ENCODE assay signal across 9 cellular contexts in the genomic region with DNA sequence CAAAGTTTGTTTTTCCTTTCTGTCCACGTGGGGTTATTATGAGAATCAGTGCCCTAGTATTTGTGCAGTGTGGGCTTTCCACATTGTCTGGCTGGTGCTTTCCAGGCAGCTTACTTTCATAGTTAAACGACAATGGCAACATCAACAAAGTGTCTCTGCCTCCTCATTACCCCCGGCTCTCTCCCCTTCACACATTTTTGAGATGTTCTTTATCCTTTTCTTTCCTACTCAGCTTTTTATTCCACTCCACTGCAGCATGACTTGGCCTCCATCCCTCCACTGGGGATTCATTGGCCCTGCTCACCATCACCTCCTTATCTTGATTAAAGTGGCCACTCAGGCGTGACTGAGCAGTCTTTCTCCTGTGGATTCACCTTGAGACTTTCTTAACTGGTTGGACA. TPM values are rescaled to one million over a fixed set of nuclear protein-coding genes. Genes with fewer than 3 reads are reported as not detected.
DNase-seq lines count a peak whose midpoint lies in the region; ATAC-seq, FAIRE-seq and TF ChIP-seq lines count a peak whose summit lies in the region.
"Had no signal": no experiment of that assay in that cellular context is flagged by ENCODE, and none has a peak within 500 bp of the region (broad histone marks: within the 10 kb centered on the region; RNA-seq: fewer than 3 reads in every experiment).

No MANE protein-coding gene starts in this region.

- H2AFZ ChIP-seq in GM12878 (ENCODE audit: control insufficient read depth, low read depth, low read length) = no peak overlapping the region

- H3K4me1 ChIP-seq in GM12878 (ENCODE audit: control insufficient read depth, insufficient read depth, low read length) (peaks cover 33% of the 10 kb centered on the region), subcutaneous abdominal adipose tissue (ENCODE audit: control insufficient read depth in 5 of 5, insufficient read depth in 5 of 5, low read length in 5 of 5) (peaks cover 6 to 63% (median 45%) of the 10 kb centered on the region in 5 donors)

- POLR2A ChIA-PET in GM12878 (lab: Charles Lee) = no interaction called here

- H3K4me3 ChIP-seq in GM12878 (no peak overlapping the region), subcutaneous abdominal adipose tissue (ENCODE audit: low read depth in 1 of 5, low read length in 5 of 5) (peak overlapping the region in 3 of 5 donors; percentile 17 to 40 (median 17))
- H3K4me3 ChIP-seq: HAP-1 had no signal

- CTCF ChIA-PET in GM12878 (lab: Yijun Ruan, JAX) = interaction anchor here (3.0 kb wide), 1 partner anchor 17 kb away, joined by 8 read pairs; no protein-coding TSS in a partner anchor

- H3K4me2 ChIP-seq in GM12878 (ENCODE audit: control insufficient read depth, insufficient read depth) = peak overlapping the region; percentile 31

- intact Hi-C loops in GM12878 (cut with micrococcal nuclease; ENCODE audit: unreplicated experiment) = no loop called here

- H3K9ac ChIP-seq in GM12878 (ENCODE audit: control insufficient read depth, insufficient read depth, low read length) = peak overlapping the region; percentile 0; the same call in 1 of the 2 replicates
- peak overlapping the region in 4 of 5 donors; percentile 6 to 21 (median 17) for H3K9ac ChIP-seq in subcutaneous abdominal adipose tissue (ENCODE audit: low read length in 5 of 5)

- ATAC-seq in GM12878 (peak; percentile 67), GM21381 (IDR thresholded peaks at IDR 0.05; ENCODE audit: unreplicated experiment) (no peak)

- H3K27me3 ChIP-seq in GM12878 (replicated peaks in 1 of 2; ENCODE audit: control insufficient read depth in 2 of 2, insufficient read depth in 2 of 2, low read length in 1 of 2) (no peaks in the 10 kb centered on the region), subcutaneous abdominal adipose tissue (ENCODE audit: control insufficient read depth in 5 of 5, insufficient read depth in 4 of 5, low read length in 5 of 5) (no peaks in the 10 kb centered on the region)

- TF ChIP-seq CTCF in GM12878 (IDR thresholded peaks at IDR 0.05 in 2 of 3, conservative IDR thresholded peaks at IDR 0.05 in 1 of 3; ENCODE audit: control insufficient read depth in 2 of 3, extremely low read depth in 1 of 3, insufficient read depth in 1 of 3, low read depth in 3 of 3, low read length in 3 of 3) = no peak

- SMC1A ChIA-PET in GM12878 (lab: Charles Lee; ENCODE audit: uncharacterized antibody, unreplicated experiment) = interaction anchor here (0.9 to 1.3 kb wide), 3 partner anchors 9 to 15 kb away, joined by 3 read pairs; no protein-coding TSS in a partner anchor

- no peaks in the 10 kb centered on the region for H4K20me1 ChIP-seq in GM12878 (ENCODE audit: control insufficient read depth, insufficient read depth)

- TF ChIP-seq EP300 in GM12878 (IDR thresholded peaks at IDR 0.05; ENCODE audit: borderline replicate concordance in 1 of 2, control insufficient read depth in 1 of 2, low read depth in 2 of 2, low read length in 2 of 2) = no peak

- H3K79me2 ChIP-seq in GM12878 (ENCODE audit: control insufficient read depth, insufficient read depth, low read length) = peaks cover 39% of the 10 kb centered on the region

- FAIRE-seq in H54 (lab: Jason Lieb, UNC) (peak; percentile 6), GM12878 (lab: Jason Lieb, UNC) (no peak)

- RAD21 ChIA-PET in GM12878 (lab: Charles Lee; ENCODE audit: unreplicated experiment) = no interaction called here

- in situ Hi-C loops in GM12878 (cut with MboI) = no loop called here

- TF ChIP-seq POLR2A in H54 (IDR thresholded peaks at IDR 0.05; ENCODE audit: low read depth, low read length) (no peak), GM12878 (IDR thresholded peaks at IDR 0.05; ENCODE audit: low read depth, low read length) (no peak)

- DNase-seq in H54 (ENCODE audit: insufficient read length, low spot score) (no peak), GM12878 (ENCODE audit: low read depth, low spot score) (no peak), kidney tubule cell (ENCODE audit: low spot score) (peak; percentile 41), MV-4-11 (lab: John Stamatoyannopoulos, UW) (no peak), NCI-H774 (lab: John Stamatoyannopoulos, UW) (no peak)
- no peak for DNase-seq in effector CD4-positive, alpha-beta T cell

- peak overlapping the region; percentile 6; the same call in 1 of the 2 replicates for H3K27ac ChIP-seq in GM12878 (ENCODE audit: control insufficient read depth, insufficient read depth)
- peak overlapping the region; percentile 85 for H3K27ac ChIP-seq in subcutaneous abdominal adipose tissue (ENCODE audit: low read depth, low read length)

- BruUV-seq in GM12878 (replicated peaks; lab: Mats Ljungman, UMichigan) = no TSS peak

- H3K9me3 ChIP-seq in GM12878 (replicated peaks; ENCODE audit: control insufficient read depth, insufficient read depth, low read length) (no peaks in the 10 kb centered on the region), subcutaneous abdominal adipose tissue (ENCODE audit: control insufficient read depth in 5 of 5, low read length in 5 of 5) (no peaks in the 10 kb centered on the region)
- H3K9me3 ChIP-seq: HAP-1 had no signal

- H3K36me3 ChIP-seq in GM12878 (ENCODE audit: control insufficient read depth in 2 of 2, insufficient read depth in 2 of 2, low read length in 1 of 2) (no peaks in the 10 kb centered on the region), subcutaneous abdominal adipose tissue (ENCODE audit: control insufficient read depth in 5 of 5, insufficient read depth in 5 of 5, low read length in 5 of 5) (no peaks in the 10 kb centered on the region)

- 8% methylated on average over 4 of the region's 4 CpGs for WGBS in GM12878 (ENCODE audit: insufficient coverage, insufficient replicate concordance, low lambda C conversion rate, missing lambda C conversion rate)

- TF ChIP-seq RAD21 in GM12878 (IDR thresholded peaks at IDR 0.05; ENCODE audit: insufficient read depth, low read depth, low read length) = no peak

TF ChIP-seq in GM12878, 131 proteins besides CTCF, POLR2A, EP300 and RAD21:
- no peak for TF ChIP-seq TAF1 (IDR thresholded peaks at IDR 0.05; ENCODE audit: borderline replicate concordance, low read depth, low read length)
- peak; percentile 43; the same call in 1 of the 2 replicates for TF ChIP-seq TCF7 (IDR thresholded peaks at IDR 0.05; ENCODE audit: borderline replicate concordance)
- TF ChIP-seq PAX5 (IDR thresholded peaks at IDR 0.05; ENCODE audit: borderline replicate concordance, low read depth, low read length) = peak; percentile 65; the same call in 1 of the 2 replicates

RNA-seq across cellular contexts. Expression of a gene that starts 19.1 kb away (rescaled TPM):
- 92.9 and 93.0 TPM in 2 replicates for total RNA-seq in GM12878 (2013; cell fraction: nucleolus; rRNA removed)
- total RNA-seq in GM12878 (2014; rRNA removed) (18.8 and 21.1 TPM in 2 replicates), GM12878 (2014; rRNA removed; fragmentation: Illumina TruSeq; extraction: Trizol) (22.6 and 23.4 TPM in 2 replicates), GM12878 (2021) (40.6 and 42.8 TPM in 2 replicates)
- 5.2 TPM for polyA plus RNA-seq in GM12878 (2011; ENCODE audit: low read depth)
- polyA plus RNA-seq in GM12878 (2011; rRNA removed) (16.4 and 17.8 TPM in 2 replicates), GM12878 (2014; fragmentation: Illumina TruSeq; extraction: Trizol) (21.1 and 21.5 TPM in 2 replicates), GM12878 (2014; fragmentation: Nextera tagmentation; extraction: Ambion mirVana) (1 to 10 TPM; 1.9 to 2.4 TPM), GM12878 (2014; rRNA removed) (17.5 and 18.3 TPM in 2 replicates), GM12878 (2016; fragmentation: Nextera tagmentation; extraction: Ambion mirVana) (10 to 100 TPM; 19.4 to 20.2 TPM)
- 11.3 and 13.2 TPM in 2 replicates for polyA plus RNA-seq in GM12878 (2011; cell fraction: cytosol; rRNA removed)
- polyA plus RNA-seq in GM12878 (2011; cell fraction: nucleus; rRNA removed) = 16.6 and 22.2 TPM in 2 replicates
- polyA plus RNA-seq in GM12878 (2012) = 8.2 and 9.4 TPM in 2 replicates
- polyA minus RNA-seq in GM12878 (2011; rRNA and poly(A)+ RNA removed) = 22.9 and 29.6 TPM in 2 replicates
- 6.0 and 9.1 TPM in 2 replicates for polyA minus RNA-seq in GM12878 (2011; cell fraction: cytosol; rRNA and poly(A)+ RNA removed)
- polyA minus RNA-seq in GM12878 (2011; cell fraction: nucleus; rRNA and poly(A)+ RNA removed) = 13.8 and 25.5 TPM in 2 replicates

RNA-seq across cellular contexts. Expression of a gene that starts 44.9 kb away (rescaled TPM):
- total RNA-seq in GM12878 (2013; cell fraction: nucleolus; rRNA removed) = not detected in 2 replicates
- total RNA-seq in GM12878 (2014; rRNA removed) (not detected in 2 replicates), GM12878 (2014; rRNA removed; fragmentation: Illumina TruSeq; extraction: Trizol) (not detected in 2 replicates), GM12878 (2021) (not detected in 2 replicates)
- not detected for polyA plus RNA-seq in GM12878 (2011; ENCODE audit: low read depth)
- polyA plus RNA-seq in GM12878 (2011; rRNA removed) (not detected in 2 replicates), GM12878 (2014; fragmentation: Illumina TruSeq; extraction: Trizol) (not detected in 2 replicates), GM12878 (2014; fragmentation: Nextera tagmentation; extraction: Ambion mirVana) (not detected), GM12878 (2014; rRNA removed) (not detected in 2 replicates), GM12878 (2016; fragmentation: Nextera tagmentation; extraction: Ambion mirVana) (under 1 TPM in 1 of 2 experiments, not detected in 1; 0.34 TPM)
- polyA plus RNA-seq in GM12878 (2011; cell fraction: cytosol; rRNA removed) = 0.03 and 0.19 TPM in 2 replicates
- polyA plus RNA-seq in GM12878 (2011; cell fraction: nucleus; rRNA removed) = 0.12 and 0.22 TPM in 2 replicates
- not detected in 2 replicates for polyA plus RNA-seq in GM12878 (2012)
- 0.07 and 0.10 TPM in 2 replicates for polyA minus RNA-seq in GM12878 (2011; rRNA and poly(A)+ RNA removed)
- polyA minus RNA-seq in GM12878 (2011; cell fraction: cytosol; rRNA and poly(A)+ RNA removed) = not detected in 2 replicates
- polyA minus RNA-seq in GM12878 (2011; cell fraction: nucleus; rRNA and poly(A)+ RNA removed) = 0.36 and 0.67 TPM in 2 replicates
